Comparison of ENCODE assay signal across 13 cellular contexts in genomic region chr21:29287383-29287782, GRCh38. TPM values are rescaled to one million over a fixed set of nuclear protein-coding genes. Genes with fewer than 3 reads are reported as not detected.
A peak's percentile ranks its signal among the peaks of the same experiment; 100 is the strongest.
DNase-seq lines count a peak whose midpoint lies in the region; ATAC-seq and TF ChIP-seq lines count a peak whose summit lies in the region.
"Had no signal": no experiment of that assay in that cellular context is flagged by ENCODE, and none has a peak within 500 bp of the region (broad histone marks: within the 10 kb centered on the region; RNA-seq: fewer than 3 reads in every experiment).

No MANE protein-coding gene starts in this region.

- DNase-seq in mammary epithelial cell = no peak
- no peak for DNase-seq in breast epithelium (ENCODE audit: low spot score in 2 of 2)
- DNase-seq in SIG-M5 (lab: John Stamatoyannopoulos, UW) = peak; percentile 43
- peak; percentile 51 to 73 for DNase-seq in foreskin fibroblast
- DNase-seq in spleen = no peak
- no peak for DNase-seq in NCI-H774 (lab: John Stamatoyannopoulos, UW)
- DNase-seq in NCI-H2029 treated with DMSO at 0.1 percent for 48 hours (lab: John Stamatoyannopoulos, UW) = no peak
- DNase-seq in activated CD8-positive, alpha-beta T cell treated with anti-CD3 and anti-CD28 coated beads, Interleukin-2, amount 10 ng/mL, durations not matched to agents 7 days and 5 days = no peak
- DNase-seq: activated CD4-positive, alpha-beta memory T cell treated with anti-CD3 and anti-CD28 coated beads for 36 hours; DMS79; hippocampal formation; natural killer cell had no signal

- H4K20me1 ChIP-seq in mammary epithelial cell (ENCODE audit: insufficient read depth, low read length) = no peaks in the 10 kb centered on the region

- no peaks in the 10 kb centered on the region for H3K79me2 ChIP-seq in mammary epithelial cell (ENCODE audit: insufficient read depth, low read length)

- TF ChIP-seq POLR2A in breast epithelium (IDR thresholded peaks at IDR 0.05) (no peak), spleen (IDR thresholded peaks at IDR 0.05) (no peak)

- TF ChIP-seq CTCF in mammary epithelial cell (conservative IDR thresholded peaks at IDR 0.05 in 1 of 2, IDR thresholded peaks at IDR 0.05 in 1 of 2; ENCODE audit: extremely low read depth in 1 of 2, insufficient read depth in 1 of 2, low read depth in 1 of 2, low read length in 2 of 2) (no peak), breast epithelium (IDR thresholded peaks at IDR 0.05) (no peak), foreskin fibroblast (IDR thresholded peaks at IDR 0.05; ENCODE audit: low read depth, low read length) (no peak), spleen (IDR thresholded peaks at IDR 0.05 in 8 of 11, conservative IDR thresholded peaks at IDR 0.05 in 3 of 11) (no peak)

- in situ Hi-C loops in mammary epithelial cell (cut with MboI; ENCODE audit: low sequenced_read_pairs in 2 of 2) = loop anchor here in 1 of 2 donors (10.0 kb wide), 1 partner anchor 123 kb away; no protein-coding TSS in a partner anchor

- H3K9me3 Mint-ChIP-seq in activated CD8-positive, alpha-beta T cell treated with anti-CD3 and anti-CD28 coated beads, Interleukin-2, amount 10 ng/mL, durations not matched to agents 7 days and 5 days (ENCODE audit: insufficient read depth) = peaks cover 9% of the 10 kb centered on the region
- H3K9me3 Mint-ChIP-seq: activated CD4-positive, alpha-beta memory T cell treated with anti-CD3 and anti-CD28 coated beads for 36 hours; natural killer cell had no signal

- no TSS peak for BruUV-seq in mammary epithelial cell (replicated peaks; lab: Mats Ljungman, UMichigan)

- peaks cover 2% of the 10 kb centered on the region for H3K27me3 Mint-ChIP-seq in activated CD8-positive, alpha-beta T cell treated with anti-CD3 and anti-CD28 coated beads, Interleukin-2, amount 10 ng/mL, durations not matched to agents 7 days and 5 days (ENCODE audit: low read depth)

- H3K36me3 ChIP-seq in mammary epithelial cell (ENCODE audit: insufficient read depth, low read length) (no peaks in the 10 kb centered on the region), breast epithelium (no peaks in the 10 kb centered on the region), spleen (no peaks in the 10 kb centered on the region)

- no peak overlapping the region for H3K27ac Mint-ChIP-seq in activated CD8-positive, alpha-beta T cell treated with anti-CD3 and anti-CD28 coated beads, Interleukin-2, amount 10 ng/mL, durations not matched to agents 7 days and 5 days
- H3K27ac Mint-ChIP-seq: activated CD4-positive, alpha-beta memory T cell treated with anti-CD3 and anti-CD28 coated beads for 36 hours; activated naive CD4-positive, alpha-beta T cell treated with anti-CD3 and anti-CD28 coated beads, Interleukin-2, amount 50 U/mL, for 72 hours; natural killer cell had no signal

- peak overlapping the region; percentile 42 for H2AFZ ChIP-seq in mammary epithelial cell (ENCODE audit: low read depth, low read length)

- H3K9me3 ChIP-seq in mammary epithelial cell (replicated peaks; ENCODE audit: insufficient read depth, low read length) (no peaks in the 10 kb centered on the region), breast epithelium (no peaks in the 10 kb centered on the region), spleen (peaks cover 0 to 7% (median 0%) of the 10 kb centered on the region in 8 donors)

- H3K4me3 Mint-ChIP-seq in activated CD8-positive, alpha-beta T cell treated with anti-CD3 and anti-CD28 coated beads, Interleukin-2, amount 10 ng/mL, durations not matched to agents 7 days and 5 days = no peak overlapping the region
- H3K4me3 Mint-ChIP-seq: activated CD4-positive, alpha-beta memory T cell treated with anti-CD3 and anti-CD28 coated beads for 36 hours; natural killer cell had no signal

- H3K4me3 ChIP-seq in mammary epithelial cell (replicated peaks in 1 of 3; ENCODE audit: insufficient read depth in 1 of 3, low read depth in 2 of 3, low read length in 3 of 3) = no peak overlapping the region
- H3K4me3 ChIP-seq in breast epithelium = no peak overlapping the region
- H3K4me3 ChIP-seq in foreskin fibroblast (ENCODE audit: low read depth in 1 of 2, low read length in 2 of 2) = no peak overlapping the region
- no peak overlapping the region for H3K4me3 ChIP-seq in spleen

- H3K27me3 ChIP-seq in mammary epithelial cell (ENCODE audit: insufficient read depth, low read length) = no peaks in the 10 kb centered on the region
- no peaks in the 10 kb centered on the region for H3K27me3 ChIP-seq in breast epithelium
- no peaks in the 10 kb centered on the region for H3K27me3 ChIP-seq in spleen (replicated peaks in 1 of 7)

- no peak overlapping the region for H3K4me2 ChIP-seq in mammary epithelial cell (ENCODE audit: insufficient read depth, low read depth, low read length)

- POLR2A ChIA-PET in activated CD8-positive, alpha-beta T cell treated with anti-CD3 and anti-CD28 coated beads, Interleukin-2, amount 10 ng/mL, durations not matched to agents 7 days and 5 days (lab: Charles Lee) = no interaction called here

- H3K27ac ChIP-seq in mammary epithelial cell (ENCODE audit: insufficient read depth, low read depth, low read length) = no peak overlapping the region
- H3K27ac ChIP-seq in breast epithelium = no peak overlapping the region
- peak overlapping the region in 5 of 8 donors; percentile 1 to 72 (median 52) for H3K27ac ChIP-seq in spleen

- WGBS in mammary epithelial cell (ENCODE audit: low coverage, missing lambda C conversion rate) = 100% methylated on average over 1 of the region's 1 CpG
- WGBS in spleen, 5 donors = 18 to 36% (median 28%) methylated on average over 1 of the region's 1 CpG

- CTCF ChIA-PET in mammary epithelial cell (lab: Charles Lee; ENCODE audit: low non-redundant PET) = no interaction called here
- CTCF ChIA-PET in activated CD8-positive, alpha-beta T cell treated with anti-CD3 and anti-CD28 coated beads, Interleukin-2, amount 10 ng/mL, durations not matched to agents 7 days and 5 days (lab: Charles Lee) = interaction anchor here (1.5 to 1.6 kb wide), 2 partner anchors 10 to 12 kb away, joined by 6 to 7 read pairs; no protein-coding TSS in a partner anchor

- no peak for ATAC-seq in activated CD8-positive, alpha-beta T cell treated with anti-CD3 and anti-CD28 coated beads, Interleukin-2, amount 10 ng/mL, durations not matched to agents 7 days and 5 days
- ATAC-seq: activated naive CD4-positive, alpha-beta T cell treated with anti-CD3 and anti-CD28 coated beads, Interleukin-2, amount 50 U/mL, for 72 hours; natural killer cell had no signal

- dilution Hi-C loops in mammary epithelial cell (cut with HindIII; ENCODE audit: low sequenced_read_pairs) = no loop called here

- H3K9ac ChIP-seq in mammary epithelial cell (ENCODE audit: insufficient read depth, low read length) = no peak overlapping the region

- H3K36me3 Mint-ChIP-seq in activated CD8-positive, alpha-beta T cell treated with anti-CD3 and anti-CD28 coated beads, Interleukin-2, amount 10 ng/mL, durations not matched to agents 7 days and 5 days (ENCODE audit: low read depth) = no peaks in the 10 kb centered on the region
- H3K36me3 Mint-ChIP-seq: activated CD4-positive, alpha-beta memory T cell treated with anti-CD3 and anti-CD28 coated beads for 36 hours; activated naive CD4-positive, alpha-beta T cell treated with anti-CD3 and anti-CD28 coated beads, Interleukin-2, amount 50 U/mL, for 72 hours; natural killer cell had no signal

- peaks cover 8% of the 10 kb centered on the region for H3K4me1 Mint-ChIP-seq in activated CD8-positive, alpha-beta T cell treated with anti-CD3 and anti-CD28 coated beads, Interleukin-2, amount 10 ng/mL, durations not matched to agents 7 days and 5 days (ENCODE audit: low read depth)
- H3K4me1 Mint-ChIP-seq: natural killer cell had no signal

- H3K4me1 ChIP-seq in mammary epithelial cell (ENCODE audit: insufficient read depth, low read length) = no peaks in the 10 kb centered on the region
- no peaks in the 10 kb centered on the region for H3K4me1 ChIP-seq in breast epithelium
- peaks cover 3 to 32% (median 12%) of the 10 kb centered on the region in 6 donors for H3K4me1 ChIP-seq in spleen

- intact Hi-C loops in mammary epithelial cell (cut with micrococcal nuclease) = no loop called here
- intact Hi-C loops in breast epithelium (cut with DNase I; ENCODE audit: low total_unique reads) = no loop called here
- intact Hi-C loops in spleen (cut with DNase I; ENCODE audit: low total_unique reads) = no loop called here

RNA-seq across cellular contexts. Expression of gene BACH1, which starts 11.3 kb away (rescaled TPM):
- total RNA-seq in mammary epithelial cell = 10 to 100 TPM; 38.8 to 45.7 TPM
- 13.7 TPM for polyA plus RNA-seq in mammary epithelial cell
- polyA minus RNA-seq in mammary epithelial cell = 98.6 TPM
- 10 to 100 TPM; 31.8 to 65.3 (median 42.3) TPM for total RNA-seq in breast epithelium
- total RNA-seq in spleen = 100 to 1,000 TPM in 4 of 7 donors, 10 to 100 TPM in 3; 60.5 to 131 (median 102) TPM
- polyA plus RNA-seq in spleen = 1 to 10 TPM; 6.7 to 9.8 (median 7.2) TPM
- total RNA-seq in activated CD8-positive, alpha-beta T cell treated with anti-CD3 and anti-CD28 coated beads, Interleukin-2, amount 10 ng/mL, durations not matched to agents 7 days and 5 days = 10 to 100 TPM; 23.5 to 23.7 TPM

Comparison
In these comparisons a context has a peak if more than half of its experiments do, and no peak if none do; other contexts are left out.
1. DNase-seq: peak in SIG-M5 (single experiment) and foreskin fibroblast (2 of 2); none in mammary epithelial cell (single experiment), breast epithelium (0 of 2), spleen (single experiment), NCI-H774 (single experiment), NCI-H2029 treated with DMSO at 0.1 percent for 48 hours (single experiment) and activated CD8-positive, alpha-beta T cell treated with anti-CD3 and anti-CD28 coated beads, Interleukin-2, amount 10 ng/mL, durations not matched to agents 7 days and 5 days (single experiment).
2. H3K27ac ChIP-seq: peak in spleen (5 of 8); none in mammary epithelial cell (single experiment) and breast epithelium (0 of 2).